27 cellular contexts compared by ENCODE assay signal in genomic region chr3:186605561-186606545, GRCh38. TPM values are rescaled to one million over a fixed set of nuclear protein-coding genes. Genes with fewer than 3 reads are reported as not detected.
"Had no signal": no experiment of that assay in that cellular context is flagged by ENCODE, and none has a peak within 500 bp of the region (broad histone marks: within the 10 kb centered on the region; RNA-seq: fewer than 3 reads in every experiment).

No MANE protein-coding gene starts in this region.

- H3K36me3 ChIP-seq: cardiac muscle cell, esophagus squamous epithelium, right atrium auricular region, tibial nerve, uterus had no signal

- H3K4me3 ChIP-seq: cardiac muscle cell, esophagus squamous epithelium, right atrium auricular region, skin epidermis, tibial nerve, uterus had no signal

- H3K27ac Mint-ChIP-seq: activated naive CD4-positive, alpha-beta T cell treated with anti-CD3 and anti-CD28 coated beads, Interleukin-2, amount 50 U/mL, for 72 hours; dendritic cell treated with granulocyte-macrophage colony-stimulating factor and Interleukin-4, amounts not matched to agents 40 ng/mL and 50 ng/mL, for 4 days; nephron progenitor cell had no signal

- ATAC-seq: activated CD4-positive, CD25-positive, alpha-beta regulatory T cell treated with anti-CD3 and anti-CD28 coated beads, Interleukin-2, amount 50 U/mL, for 24 hours; activated naive CD4-positive, alpha-beta T cell treated with anti-CD3 and anti-CD28 coated beads, Interleukin-2, amount 50 U/mL, for 72 hours; activated T-cell treated with anti-CD3 and anti-CD28 coated beads, Interleukin-2, amount 50 U/mL, for 4 hours; left colon; stimulated activated naive CD8-positive, alpha-beta T cell treated with anti-CD3 and anti-CD28 coated beads, Interleukin-15, Interleukin-2, amounts not matched to agents 100 U/mL and 50 U/mL, for 24 hours had no signal

- H3K27ac ChIP-seq: cardiac muscle cell, esophagus squamous epithelium, right atrium auricular region, tibial nerve, uterus had no signal

- H3K9me3 ChIP-seq: esophagus squamous epithelium, right atrium auricular region, tibial nerve, uterus had no signal

- H3K4me3 Mint-ChIP-seq: activated T-cell treated with anti-CD3 and anti-CD28 coated beads, Interleukin-2, amount 50 U/mL, for 4 hours; dendritic cell treated with granulocyte-macrophage colony-stimulating factor and Interleukin-4, amounts not matched to agents 40 ng/mL and 50 ng/mL, for 4 days; nephron progenitor cell had no signal

- H3K9me3 Mint-ChIP-seq: activated naive CD4-positive, alpha-beta T cell treated with anti-CD3 and anti-CD28 coated beads, Interleukin-2, amount 50 U/mL, for 72 hours; activated T-cell treated with anti-CD3 and anti-CD28 coated beads, Interleukin-2, amount 50 U/mL, for 4 hours; dendritic cell treated with granulocyte-macrophage colony-stimulating factor and Interleukin-4, amounts not matched to agents 40 ng/mL and 50 ng/mL, for 4 days; nephron progenitor cell had no signal

- H3K4me1 Mint-ChIP-seq: nephron progenitor cell had no signal

- H3K36me3 Mint-ChIP-seq: activated naive CD4-positive, alpha-beta T cell treated with anti-CD3 and anti-CD28 coated beads, Interleukin-2, amount 50 U/mL, for 72 hours had no signal

- DNase-seq: activated CD4-positive, alpha-beta T cell treated with anti-CD3 and anti-CD28 coated beads, Interleukin-2, amount 50 U/mL, for 1 hour; activated CD8-positive, alpha-beta memory T cell treated with anti-CD3 and anti-CD28 coated beads, Interleukin-2, amount 50 U/mL, for 4 hours; activated gamma-delta T cell treated with Interleukin-2 at 50 U/mL for 16 hours; activated T-cell treated with anti-CD3 and anti-CD28 coated beads, Interleukin-2, amount 50 U/mL, for 4 hours; effector memory CD4-positive, alpha-beta T cell; esophagus squamous epithelium; hippocampal formation; islet precursor cell; left colon; midbrain; nephron progenitor cell; occipital lobe; stimulated activated naive CD8-positive, alpha-beta T cell treated with anti-CD3 and anti-CD28 coated beads, Interleukin-15, Interleukin-2, amounts not matched to agents 100 U/mL and 50 U/mL, for 24 hours; T-helper 1 cell; T1000; uterus had no signal

- H3K27me3 Mint-ChIP-seq: dendritic cell treated with granulocyte-macrophage colony-stimulating factor and Interleukin-4, amounts not matched to agents 40 ng/mL and 50 ng/mL, for 4 days had no signal

- H3K4me1 ChIP-seq: right atrium auricular region, tibial nerve, uterus had no signal

- H3K27me3 ChIP-seq: cardiac muscle cell, esophagus squamous epithelium, right atrium auricular region, tibial nerve, uterus had no signal

RNA-seq across cellular contexts. Expression of gene AHSG, which starts 7.0 kb away (rescaled TPM):
- total RNA-seq: cardiac muscle cell, chondrocyte, esophagus squamous epithelium, left colon, lung microvascular endothelial cell, myocyte, posterior vena cava, right atrium auricular region, tibial nerve, uterus had no signal

RNA-seq across cellular contexts. Expression of gene FETUB, which starts 34.3 kb away (rescaled TPM):
- total RNA-seq: activated naive CD4-positive, alpha-beta T cell treated with anti-CD3 and anti-CD28 coated beads, Interleukin-2, amount 50 U/mL, for 72 hours; activated T-cell treated with anti-CD3 and anti-CD28 coated beads, Interleukin-2, amount 50 U/mL, for 4 hours; cardiac muscle cell; chondrocyte; left colon; lung microvascular endothelial cell; myocyte; occipital lobe; right atrium auricular region; tibial nerve; uterus had no signal
- polyA plus RNA-seq: cardiac muscle cell had no signal

RNA-seq across cellular contexts. Expression of gene HRG, which starts 60.0 kb away (rescaled TPM):
- total RNA-seq: activated naive CD4-positive, alpha-beta T cell treated with anti-CD3 and anti-CD28 coated beads, Interleukin-2, amount 50 U/mL, for 72 hours; activated T-cell treated with anti-CD3 and anti-CD28 coated beads, Interleukin-2, amount 50 U/mL, for 4 hours; cardiac muscle cell; chondrocyte; esophagus squamous epithelium; left colon; lung microvascular endothelial cell; myocyte; occipital lobe; posterior vena cava; right atrium auricular region; tibial nerve; uterus had no signal
- polyA plus RNA-seq: cardiac muscle cell had no signal
